In genomic region chrX:130024127-130024526, GRCh38 we compare ENCODE assay signal across 8 cellular contexts. TPM values are rescaled to one million over a fixed set of nuclear protein-coding genes. Genes with fewer than 3 reads are reported as not detected.
DNase-seq lines count a peak whose midpoint lies in the region; ATAC-seq and TF ChIP-seq lines count a peak whose summit lies in the region.

No MANE protein-coding gene starts in this region.

- peak; percentile 48 for DNase-seq in A172 (ENCODE audit: low spot score)
- peak; percentile 77 to 88 for DNase-seq in NOMO-1 (lab: John Stamatoyannopoulos, UW; ENCODE audit: unreplicated experiment in 2 of 2)
- peak; percentile 28 for DNase-seq in activated CD8-positive, alpha-beta memory T cell treated with anti-CD3 and anti-CD28 coated beads, Interleukin-2, amount 50 U/mL, for 24 hours (ENCODE audit: extremely low read depth)
- DNase-seq in esophagus squamous epithelium (lab: John Stamatoyannopoulos, UW) = peak; percentile 27
- peak; percentile 30 for DNase-seq in omental fat pad (ENCODE audit: low spot score)
- peak in 1 of 2 donors; percentile 84 for DNase-seq in upper lobe of left lung

- no peak for TF ChIP-seq CTCF in esophagus squamous epithelium (IDR thresholded peaks at IDR 0.05)
- TF ChIP-seq CTCF in omental fat pad (IDR thresholded peaks at IDR 0.05) = no peak
- no peak for TF ChIP-seq CTCF in upper lobe of left lung (IDR thresholded peaks at IDR 0.05)

- ATAC-seq in GM18861 (IDR thresholded peaks at IDR 0.05; ENCODE audit: unreplicated experiment) (peak; percentile 97), HG02973 (IDR thresholded peaks at IDR 0.05; ENCODE audit: unreplicated experiment) (peak; percentile 98), omental fat pad (ENCODE audit: low FRiP score) (peak; percentile 43), upper lobe of left lung (ENCODE audit: low FRiP score in 2 of 2) (peak; percentile 78 to 97)

- H3K27me3 ChIP-seq in esophagus squamous epithelium (no peaks in the 10 kb centered on the region), upper lobe of left lung (no peaks in the 10 kb centered on the region)

- no peak for TF ChIP-seq EP300 in upper lobe of left lung (IDR thresholded peaks at IDR 0.05)

- no peaks in the 10 kb centered on the region for H3K9me3 ChIP-seq in esophagus squamous epithelium
- H3K9me3 ChIP-seq in upper lobe of left lung = no peaks in the 10 kb centered on the region

- 28 to 34% methylated on average over 3 to 8 of the region's 9 CpGs for WGBS in esophagus squamous epithelium, 2 donors
- 11 to 32% methylated on average over 7 to 9 of the region's 9 CpGs for WGBS in upper lobe of left lung, 2 donors

- intact Hi-C loops in esophagus squamous epithelium (cut with DNase I) = loop anchor here (10.0 kb wide), 1 partner anchor 99 kb away; no protein-coding TSS in a partner anchor

- H3K4me1 ChIP-seq in esophagus squamous epithelium = peaks cover 0 to 12% (median 0%) of the 10 kb centered on the region in 3 donors
- peaks cover 0 to 6% (median 2%) of the 10 kb centered on the region in 4 donors for H3K4me1 ChIP-seq in upper lobe of left lung

- TF ChIP-seq POLR2A in esophagus squamous epithelium (IDR thresholded peaks at IDR 0.05) = no peak
- no peak for TF ChIP-seq POLR2A in upper lobe of left lung (IDR thresholded peaks at IDR 0.05)

- H3K4me3 ChIP-seq in esophagus squamous epithelium = no peak overlapping the region
- H3K4me3 ChIP-seq in upper lobe of left lung = no peak overlapping the region

- peaks cover 0 to 60% (median 0%) of the 10 kb centered on the region in 3 donors for H3K36me3 ChIP-seq in esophagus squamous epithelium
- H3K36me3 ChIP-seq in upper lobe of left lung = peaks cover 0 to 38% (median 12%) of the 10 kb centered on the region in 4 donors

- H3K27ac ChIP-seq in esophagus squamous epithelium = peak overlapping the region in 1 of 4 donors; percentile 29
- H3K27ac ChIP-seq in upper lobe of left lung = peak overlapping the region in 2 of 4 donors; percentile 11 to 12

RNA-seq across cellular contexts. Expression of gene BCORL1, which starts 41.7 kb away (rescaled TPM):
- 0.48 and 0.74 TPM in 2 replicates for total RNA-seq in A172 (2014; rRNA removed; shearing (Covaris generic))
- total RNA-seq in esophagus squamous epithelium (1 to 10 TPM; 1.7 to 4.0 (median 2.7) TPM), omental fat pad (1 to 10 TPM; 4.9 to 8.0 (median 5.2) TPM), upper lobe of left lung (10 to 100 TPM in 4 of 6 donors, 1 to 10 TPM in 2; 3.2 to 21.4 (median 11.2) TPM)

Comparison
In these comparisons a context has a peak if more than half of its experiments do, and no peak if none do; other contexts are left out.
1. ATAC-seq: peak in every context shown above with its lines; median percentile 98 in HG02973; 97 in GM18861; 88 in upper lobe of left lung; 43 in omental fat pad.